Comparison of ENCODE assay signal across 9 cellular contexts in the genomic region with DNA sequence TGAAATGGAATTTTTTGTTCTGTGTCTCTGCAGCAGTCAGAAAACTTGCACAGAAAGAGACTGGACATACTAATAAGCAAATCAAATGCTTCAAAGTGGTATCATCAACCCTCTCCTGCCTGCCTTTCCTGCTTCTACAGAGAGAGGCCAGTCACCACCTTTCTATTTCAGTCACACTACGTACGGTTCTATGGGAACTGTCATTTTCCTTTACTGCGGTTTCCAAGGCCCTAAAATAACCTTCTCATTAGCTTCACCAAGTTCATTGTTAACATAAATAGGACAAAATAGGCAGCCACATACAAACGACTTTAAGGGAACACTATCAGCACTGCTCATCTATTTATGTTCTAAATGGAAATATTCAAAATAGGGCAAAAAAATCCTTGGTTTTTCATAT.
DNase-seq lines count a peak whose midpoint lies in the region; ATAC-seq lines count a peak whose summit lies in the region.
"Had no signal": no experiment of that assay in that cellular context is flagged by ENCODE, and none has a peak within 500 bp of the region (broad histone marks: within the 10 kb centered on the region; RNA-seq: fewer than 3 reads in every experiment).

No MANE protein-coding gene starts in this region.

- WGBS in mesendoderm (ENCODE audit: extremely low coverage, insufficient coverage, low lambda C conversion rate): no CpG with 5 or more reads among the region's 4 CpGs

- no peak overlapping the region for H2BK120ac ChIP-seq in mesendoderm (ENCODE audit: low read depth, low read length)

- peaks cover 25% of the 10 kb centered on the region for H3K4me1 ChIP-seq in SJSA1 (replicated peaks)
- peaks cover 7% of the 10 kb centered on the region for H3K4me1 ChIP-seq in mesendoderm (ENCODE audit: control insufficient read depth, low read depth, low read length)

- H3K36me3 ChIP-seq in SJSA1 (no peaks in the 10 kb centered on the region), mesendoderm (ENCODE audit: control insufficient read depth, insufficient read depth, low read length) (no peaks in the 10 kb centered on the region)

- DNase-seq in EH (ENCODE audit: low read depth): peak; percentile 48
- DNase-seq in SJSA1 (ENCODE audit: low read depth in 1 of 2, low spot score in 2 of 2): peak in 1 of 2 experiments; percentile 68
- no peak for DNase-seq in mesendoderm
- DNase-seq in kidney glomerular epithelial cell (lab: John Stamatoyannopoulos, UW): no peak
- no peak for DNase-seq in pons (ENCODE audit: low spot score)
- DNase-seq in SHP77 treated with DMSO at 0.1 percent for 48 hours (lab: John Stamatoyannopoulos, UW): no peak

- H2BK5ac ChIP-seq in mesendoderm (ENCODE audit: low read length): no peak overlapping the region

- H2AK5ac ChIP-seq in mesendoderm (ENCODE audit: low read length): no peak overlapping the region

- no peaks in the 10 kb centered on the region for H3K9me3 ChIP-seq in SJSA1 (replicated peaks)

- peak; percentile 67 for ATAC-seq in GM21717 (IDR thresholded peaks at IDR 0.05; ENCODE audit: unreplicated experiment)
- ATAC-seq in GM21526 (IDR thresholded peaks at IDR 0.05; ENCODE audit: low FRiP score, unreplicated experiment): no peak

- H4K8ac ChIP-seq in mesendoderm (ENCODE audit: low read depth, low read length): no peak overlapping the region

- peak overlapping the region; percentile 85 for H3K27ac ChIP-seq in SJSA1
- H3K27ac ChIP-seq in mesendoderm (ENCODE audit: low read depth, low read length): no peak overlapping the region
- H3K27ac ChIP-seq: KMS-11 had no signal

- H3K4me3 ChIP-seq in SJSA1 (no peak overlapping the region), mesendoderm (ENCODE audit: low read length) (no peak overlapping the region)

- H3K23ac ChIP-seq in mesendoderm (ENCODE audit: low read length): no peak overlapping the region

- H3K79me2 ChIP-seq in mesendoderm (ENCODE audit: control insufficient read depth, insufficient read depth, low read length): no peaks in the 10 kb centered on the region

- no peak overlapping the region for H3K4me2 ChIP-seq in mesendoderm (ENCODE audit: low read length)
- H3K4me2 ChIP-seq: KMS-11 had no signal

- no peaks in the 10 kb centered on the region for H3K27me3 ChIP-seq in SJSA1 (replicated peaks)
- no peaks in the 10 kb centered on the region for H3K27me3 ChIP-seq in mesendoderm (ENCODE audit: insufficient read depth, low read length, poor library complexity)

- H3K56ac ChIP-seq in mesendoderm (ENCODE audit: low read length): no peak overlapping the region

- H2BK15ac ChIP-seq in mesendoderm (replicated peaks; ENCODE audit: low read depth): no peak overlapping the region

- H3K79me1 ChIP-seq in mesendoderm (ENCODE audit: low read length): no peaks in the 10 kb centered on the region

- no peak overlapping the region for H4K5ac ChIP-seq in mesendoderm (ENCODE audit: low read length)

- H3K18ac ChIP-seq in mesendoderm (ENCODE audit: low read length): peak overlapping the region; percentile 9

- H3K9ac ChIP-seq in mesendoderm (ENCODE audit: low read length): no peak overlapping the region
- H3K9ac ChIP-seq: KMS-11 had no signal

- no peak overlapping the region for H3K4ac ChIP-seq in mesendoderm (ENCODE audit: low read depth, low read length)
